Comparison of ENCODE assay signal across 1 cellular context in the genomic region with DNA sequence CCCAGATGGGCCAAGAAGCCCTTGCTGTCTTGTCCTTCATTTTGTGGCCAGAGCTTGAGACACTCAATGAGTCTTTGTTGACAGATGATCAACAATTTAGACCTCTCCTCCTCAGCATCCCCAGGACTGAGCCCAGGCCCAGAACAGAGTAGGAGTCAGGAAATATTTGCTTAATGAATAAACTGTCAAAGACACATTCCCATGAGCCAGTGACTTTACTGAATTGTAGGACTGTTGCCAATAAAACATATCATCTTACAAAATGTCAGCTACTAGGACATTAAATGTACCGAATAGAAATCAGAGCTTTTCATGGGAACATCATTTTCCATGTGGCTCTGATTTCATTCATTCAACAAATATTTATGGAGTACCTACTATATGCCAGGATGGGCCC.
TF ChIP-seq lines count a peak whose summit lies in the region.

No MANE protein-coding gene starts in this region.

TF ChIP-seq in IMR-90, 13 proteins besides CTCF, POLR2A, EP300 and RAD21 (continued from another document):
- TF ChIP-seq BHLHE40 (IDR thresholded peaks at IDR 0.05; ENCODE audit: low read depth, low read length) (no peak), CEBPB (IDR thresholded peaks at IDR 0.05; ENCODE audit: low read depth, low read length) (no peak)
- TF ChIP-seq, protein P1, sequence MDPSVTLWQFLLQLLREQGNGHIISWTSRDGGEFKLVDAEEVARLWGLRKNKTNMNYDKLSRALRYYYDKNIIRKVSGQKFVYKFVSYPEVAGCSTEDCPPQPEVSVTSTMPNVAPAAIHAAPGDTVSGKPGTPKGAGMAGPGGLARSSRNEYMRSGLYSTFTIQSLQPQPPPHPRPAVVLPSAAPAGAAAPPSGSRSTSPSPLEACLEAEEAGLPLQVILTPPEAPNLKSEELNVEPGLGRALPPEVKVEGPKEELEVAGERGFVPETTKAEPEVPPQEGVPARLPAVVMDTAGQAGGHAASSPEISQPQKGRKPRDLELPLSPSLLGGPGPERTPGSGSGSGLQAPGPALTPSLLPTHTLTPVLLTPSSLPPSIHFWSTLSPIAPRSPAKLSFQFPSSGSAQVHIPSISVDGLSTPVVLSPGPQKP (IDR thresholded peaks at IDR 0.05; ENCODE audit: borderline replicate concordance, low read depth, low read length) = no peak
- TF ChIP-seq, protein P2, sequence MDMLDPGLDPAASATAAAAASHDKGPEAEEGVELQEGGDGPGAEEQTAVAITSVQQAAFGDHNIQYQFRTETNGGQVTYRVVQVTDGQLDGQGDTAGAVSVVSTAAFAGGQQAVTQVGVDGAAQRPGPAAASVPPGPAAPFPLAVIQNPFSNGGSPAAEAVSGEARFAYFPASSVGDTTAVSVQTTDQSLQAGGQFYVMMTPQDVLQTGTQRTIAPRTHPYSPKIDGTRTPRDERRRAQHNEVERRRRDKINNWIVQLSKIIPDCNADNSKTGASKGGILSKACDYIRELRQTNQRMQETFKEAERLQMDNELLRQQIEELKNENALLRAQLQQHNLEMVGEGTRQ (IDR thresholded peaks at IDR 0.05; ENCODE audit: low read depth, low read length) = no peak
